8 cellular contexts compared by ENCODE assay signal in the genomic region with DNA sequence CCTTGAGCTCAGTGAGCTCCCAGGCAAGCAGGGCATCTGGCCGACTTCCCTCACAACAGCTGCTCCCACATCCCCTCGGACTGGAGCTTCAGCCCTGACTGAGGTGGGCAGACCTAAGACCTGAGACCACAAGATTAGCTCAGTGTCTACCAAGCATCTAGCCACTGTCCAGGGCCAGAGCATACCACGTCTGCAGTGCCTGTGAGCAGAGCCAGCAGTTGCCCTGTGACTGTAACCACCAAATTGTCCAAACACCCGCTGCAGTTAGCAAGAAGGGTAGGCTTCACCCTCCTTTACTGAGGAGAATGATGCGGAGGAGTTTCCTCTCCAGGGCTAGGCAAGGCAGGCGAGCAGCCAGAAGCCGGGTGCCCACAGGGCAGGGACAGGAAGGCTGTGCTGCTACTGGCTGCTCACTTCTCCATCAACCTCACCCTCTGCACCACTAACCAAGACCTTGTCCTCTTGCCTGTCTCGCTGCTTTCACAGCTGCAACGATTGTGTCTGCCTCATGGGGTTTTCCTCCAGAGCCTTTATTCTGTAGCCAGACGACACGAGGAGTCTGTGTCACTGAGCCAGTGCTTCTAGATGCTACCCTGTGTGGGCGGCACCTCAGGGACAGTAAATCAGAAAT. TPM values are rescaled to one million over a fixed set of nuclear protein-coding genes. Genes with fewer than 3 reads are reported as not detected.
DNase-seq lines count a peak whose midpoint lies in the region; ATAC-seq and TF ChIP-seq lines count a peak whose summit lies in the region.

No MANE protein-coding gene starts in this region.

- WGBS in prostate gland = 22% methylated on average over 12 of the region's 12 CpGs

- TF ChIP-seq POLR2A in prostate gland (IDR thresholded peaks at IDR 0.05) = no peak

- H3K4me2 ChIP-seq in PC-3 (ENCODE audit: low read length) = no peak overlapping the region

- H3K4me3 Mint-ChIP-seq in CD8-positive, alpha-beta memory T cell = no peak overlapping the region
- H3K4me3 Mint-ChIP-seq in type B pancreatic cell (no peak overlapping the region), osteocyte (ENCODE audit: unreplicated experiment) (no peak overlapping the region)

- peaks cover 22% of the 10 kb centered on the region for H3K36me3 ChIP-seq in CD8-positive, alpha-beta memory T cell (ENCODE audit: insufficient read depth, low read length)
- H3K36me3 ChIP-seq in prostate gland = peaks cover 0 to 1% of the 10 kb centered on the region in 2 donors
- peaks cover 52% of the 10 kb centered on the region for H3K36me3 ChIP-seq in PC-3 (ENCODE audit: low read depth, low read length)

- intact Hi-C loops in prostate gland (cut with DNase I) = no loop called here
- intact Hi-C loops in PC-3 (cut with micrococcal nuclease) = no loop called here

- CTCF ChIA-PET in CD8-positive, alpha-beta memory T cell (lab: Charles Lee) = interaction anchor here (1.0 kb wide), 1 partner anchor 82 kb away, joined by 3 read pairs; no protein-coding TSS in a partner anchor
- CTCF ChIA-PET in PC-3 (lab: Charles Lee) = no interaction called here

- no peak overlapping the region for H3K9ac ChIP-seq in PC-3 (ENCODE audit: low read length)

- H3K27ac Mint-ChIP-seq in CD8-positive, alpha-beta memory T cell = peak overlapping the region in 7 of 8 donors; percentile 7 to 78 (median 66)
- H3K27ac Mint-ChIP-seq in type B pancreatic cell (no peak overlapping the region), osteocyte (ENCODE audit: unreplicated experiment) (no peak overlapping the region)

- ATAC-seq in PC-3 = no peak

- peak in 1 of 5 donors; percentile 55 for DNase-seq in CD8-positive, alpha-beta memory T cell
- DNase-seq in T follicular helper cell (ENCODE audit: low read depth) (peak; percentile 10), prostate gland (ENCODE audit: low spot score) (no peak), epidermal melanocyte (ENCODE audit: insufficient read length, low spot score) (no peak), type B pancreatic cell (ENCODE audit: extremely low spot score, unreplicated experiment) (no peak), osteocyte (ENCODE audit: extremely low spot score, unreplicated experiment) (no peak), PC-3 (no peak)
- peak; percentile 25 for DNase-seq in activated naive CD8-positive, alpha-beta T cell treated with anti-CD3 and anti-CD28 coated beads, Interleukin-2, amount 50 U/mL, for 16 hours (ENCODE audit: low read depth, low spot score)

- H3K9me3 Mint-ChIP-seq in CD8-positive, alpha-beta memory T cell = no peaks in the 10 kb centered on the region
- H3K9me3 Mint-ChIP-seq in type B pancreatic cell (no peaks in the 10 kb centered on the region), osteocyte (ENCODE audit: unreplicated experiment) (no peaks in the 10 kb centered on the region)

- H3K27me3 ChIP-seq in CD8-positive, alpha-beta memory T cell (ENCODE audit: insufficient read depth, low read length, poor library complexity, severe bottlenecking) = no peaks in the 10 kb centered on the region
- H3K27me3 ChIP-seq in prostate gland (replicated peaks; ENCODE audit: insufficient read depth) = no peaks in the 10 kb centered on the region
- no peaks in the 10 kb centered on the region for H3K27me3 ChIP-seq in PC-3 (ENCODE audit: low read length)

- no peak overlapping the region for H3K27ac ChIP-seq in CD8-positive, alpha-beta memory T cell (ENCODE audit: low read depth, low read length)
- peak overlapping the region; percentile 56 to 92 for H3K27ac ChIP-seq in prostate gland
- no peak overlapping the region for H3K27ac ChIP-seq in PC-3 (ENCODE audit: low read length)

- no peaks in the 10 kb centered on the region for H3K27me3 Mint-ChIP-seq in CD8-positive, alpha-beta memory T cell
- H3K27me3 Mint-ChIP-seq in type B pancreatic cell = no peaks in the 10 kb centered on the region
- H3K27me3 Mint-ChIP-seq in osteocyte (ENCODE audit: unreplicated experiment) = no peaks in the 10 kb centered on the region

- H3K4me3 ChIP-seq in CD8-positive, alpha-beta memory T cell (ENCODE audit: low read length) = no peak overlapping the region
- H3K4me3 ChIP-seq in prostate gland (no peak overlapping the region), PC-3 (ENCODE audit: low read length) (no peak overlapping the region)

- H2AFZ ChIP-seq in PC-3 (ENCODE audit: low read length) = no peak overlapping the region

- TF ChIP-seq CTCF in prostate gland (IDR thresholded peaks at IDR 0.05) (no peak), type B pancreatic cell (conservative IDR thresholded peaks at IDR 0.05) (no peak), osteocyte (IDR thresholded peaks at IDR 0.05) (no peak), PC-3 (conservative IDR thresholded peaks at IDR 0.05; ENCODE audit: low read depth, low read length) (no peak)

- H3F3A ChIP-seq in PC-3 (ENCODE audit: low read length, unreplicated experiment) = peaks cover 7% of the 10 kb centered on the region

- peaks cover 5% of the 10 kb centered on the region; the same call in 1 of the 2 replicates for H3K79me2 ChIP-seq in PC-3 (ENCODE audit: low read length)

- H3K9me3 ChIP-seq in CD8-positive, alpha-beta memory T cell (ENCODE audit: low read length) = no peaks in the 10 kb centered on the region
- H3K9me3 ChIP-seq in prostate gland (no peaks in the 10 kb centered on the region), PC-3 (ENCODE audit: low read length) (no peaks in the 10 kb centered on the region)

- POLR2A ChIA-PET in CD8-positive, alpha-beta memory T cell (lab: Charles Lee) = interaction anchor here (0.6 kb wide), 2 partner anchors 82 to 530 kb away, joined by 4 to 5 read pairs; no protein-coding TSS in a partner anchor
- POLR2A ChIA-PET in PC-3 (lab: Charles Lee; ENCODE audit: unreplicated experiment) = no interaction called here

- H3K9me2 ChIP-seq in PC-3 (replicated peaks; ENCODE audit: low read length) = no peaks in the 10 kb centered on the region

- no peaks in the 10 kb centered on the region for H4K20me1 ChIP-seq in PC-3 (ENCODE audit: low read length)

- no TSS peak for BruUV-seq in PC-3 (replicated peaks; lab: Mats Ljungman, UMichigan)

- H3K4me1 Mint-ChIP-seq in CD8-positive, alpha-beta memory T cell = peaks cover 10 to 25% (median 20%) of the 10 kb centered on the region in 3 donors
- no peaks in the 10 kb centered on the region for H3K4me1 Mint-ChIP-seq in type B pancreatic cell (ENCODE audit: unreplicated experiment)
- peaks cover 3% of the 10 kb centered on the region for H3K4me1 Mint-ChIP-seq in osteocyte (ENCODE audit: unreplicated experiment)

- peaks cover 18% of the 10 kb centered on the region for H3K4me1 ChIP-seq in CD8-positive, alpha-beta memory T cell (ENCODE audit: insufficient read depth, low read length)
- peaks cover 32% of the 10 kb centered on the region for H3K4me1 ChIP-seq in prostate gland (replicated peaks)
- peaks cover 13% of the 10 kb centered on the region for H3K4me1 ChIP-seq in PC-3 (ENCODE audit: insufficient read depth, low read length)

- H3K36me3 Mint-ChIP-seq in CD8-positive, alpha-beta memory T cell = peaks cover 18 to 47% (median 19%) of the 10 kb centered on the region in 3 donors
- H3K36me3 Mint-ChIP-seq in type B pancreatic cell = peaks cover 28% of the 10 kb centered on the region
- peaks cover 49% of the 10 kb centered on the region for H3K36me3 Mint-ChIP-seq in osteocyte (ENCODE audit: unreplicated experiment)

RNA-seq across cellular contexts. Expression of a gene that starts 53.9 kb away (rescaled TPM):
- total RNA-seq in CD8-positive, alpha-beta memory T cell = 10 to 100 TPM; 66.7 to 67.1 TPM
- 26.9 TPM for polyA plus RNA-seq in CD8-positive, alpha-beta memory T cell
- total RNA-seq in prostate gland (10 to 100 TPM; 60.2 to 65.8 TPM), type B pancreatic cell (ENCODE audit: low replicate concordance) (49.6 and 77.8 TPM in 2 replicates), osteocyte (47.9 and 48.8 TPM in 2 replicates), PC-3 (2014; rRNA removed) (80.5 and 112 TPM in 2 replicates)

Comparison
In these comparisons a context has a peak if more than half of its experiments do, and no peak if none do; other contexts are left out.
1. DNase-seq: peak in T follicular helper cell (single experiment) and activated naive CD8-positive, alpha-beta T cell treated with anti-CD3 and anti-CD28 coated beads, Interleukin-2, amount 50 U/mL, for 16 hours (single experiment); none in prostate gland (single experiment), epidermal melanocyte (single experiment), type B pancreatic cell (single experiment), osteocyte (single experiment) and PC-3 (single experiment).
2. H3K27ac ChIP-seq: peak in prostate gland (2 of 2); none in CD8-positive, alpha-beta memory T cell (single experiment) and PC-3 (single experiment).
3. H3K27ac Mint-ChIP-seq: peak in CD8-positive, alpha-beta memory T cell (7 of 8); none in type B pancreatic cell (single experiment) and osteocyte (single experiment).